ENCODE assay signal across 20 cellular contexts in the genomic region with DNA sequence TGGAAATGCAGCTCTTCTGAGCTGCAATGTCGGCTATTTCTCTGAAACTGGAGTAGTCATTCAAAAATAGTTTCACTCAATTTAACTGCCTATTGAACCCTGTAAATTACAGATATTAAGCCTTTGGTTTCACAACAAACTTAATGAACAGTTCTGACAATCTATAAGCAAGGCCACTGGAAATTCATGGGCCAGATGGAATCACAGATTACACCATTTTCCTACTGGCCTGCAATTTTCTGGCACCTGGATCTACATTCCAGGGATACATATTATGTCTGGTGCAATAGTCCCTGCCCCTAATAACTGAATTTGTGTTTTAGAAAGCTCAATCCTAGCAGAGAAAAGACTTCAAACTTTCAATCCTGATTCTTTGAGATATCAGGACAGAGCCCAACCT.
DNase-seq lines count a peak whose midpoint lies in the region; ATAC-seq and TF ChIP-seq lines count a peak whose summit lies in the region.
"Had no signal": no experiment of that assay in that cellular context is flagged by ENCODE, and none has a peak within 500 bp of the region (broad histone marks: within the 10 kb centered on the region; RNA-seq: fewer than 3 reads in every experiment).

No MANE protein-coding gene starts in this region.

- WGBS in sigmoid colon, 2 donors = 89 to 93% methylated on average over 1 of the region's 1 CpG

- no peaks in the 10 kb centered on the region for H3K9me3 Mint-ChIP-seq in activated naive CD4-positive, alpha-beta T cell treated with anti-CD3 and anti-CD28 coated beads for 36 hours
- peaks cover 0 to 10% of the 10 kb centered on the region in 2 donors for H3K9me3 Mint-ChIP-seq in activated naive CD4-positive, alpha-beta T cell treated with anti-CD3 and anti-CD28 coated beads, Interleukin-2, amount 50 U/mL, for 72 hours
- peaks cover 14% of the 10 kb centered on the region for H3K9me3 Mint-ChIP-seq in activated naive CD8-positive, alpha-beta T cell treated with anti-CD3 and anti-CD28 coated beads for 36 hours

- H3K4me3 Mint-ChIP-seq in activated naive CD4-positive, alpha-beta T cell treated with anti-CD3 and anti-CD28 coated beads for 36 hours = no peak overlapping the region
- no peak overlapping the region for H3K4me3 Mint-ChIP-seq in activated naive CD8-positive, alpha-beta T cell treated with anti-CD3 and anti-CD28 coated beads for 36 hours

- H3K27me3 ChIP-seq in sigmoid colon = no peaks in the 10 kb centered on the region

- DNase-seq in DMS 273 (lab: John Stamatoyannopoulos, UW; ENCODE audit: unreplicated experiment) (peak; percentile 17), DMS 273 treated with DMSO at 0.1 percent for 48 hours (lab: John Stamatoyannopoulos, UW) (no peak), ureter (ENCODE audit: low spot score) (no peak), sigmoid colon (no peak)
- no peak for DNase-seq in activated naive CD4-positive, alpha-beta T cell treated with anti-CD3 and anti-CD28 coated beads for 36 hours
- DNase-seq in activated naive CD4-positive, alpha-beta T cell treated with anti-CD3 and anti-CD28 coated beads, Interleukin-2, amount 50 U/mL, for 72 hours (ENCODE audit: low spot score in 2 of 2) = no peak
- DNase-seq in activated naive CD8-positive, alpha-beta T cell treated with anti-CD3 and anti-CD28 coated beads for 36 hours = no peak
- DNase-seq: C1 segment of cervical spinal cord, COR-L47, DMS53, GOT3, NCI-H1417, NCI-H1930, NCI-H2171, NCI-H510A treated with DMSO at 0.1 percent for 48 hours had no signal

- peaks cover 1% of the 10 kb centered on the region for H3K36me3 Mint-ChIP-seq in activated naive CD4-positive, alpha-beta T cell treated with anti-CD3 and anti-CD28 coated beads for 36 hours (ENCODE audit: low read depth)
- peaks cover 6 to 24% of the 10 kb centered on the region in 2 donors for H3K36me3 Mint-ChIP-seq in activated naive CD4-positive, alpha-beta T cell treated with anti-CD3 and anti-CD28 coated beads, Interleukin-2, amount 50 U/mL, for 72 hours
- H3K36me3 Mint-ChIP-seq in activated naive CD8-positive, alpha-beta T cell treated with anti-CD3 and anti-CD28 coated beads for 36 hours = peaks cover 40% of the 10 kb centered on the region

- H3K4me1 Mint-ChIP-seq in activated naive CD4-positive, alpha-beta T cell treated with anti-CD3 and anti-CD28 coated beads for 36 hours (ENCODE audit: low read depth) = peaks cover 52% of the 10 kb centered on the region
- H3K4me1 Mint-ChIP-seq in activated naive CD8-positive, alpha-beta T cell treated with anti-CD3 and anti-CD28 coated beads for 36 hours = peaks cover 58% of the 10 kb centered on the region

- intact Hi-C loops in activated naive CD4-positive, alpha-beta T cell treated with anti-CD3 and anti-CD28 coated beads for 36 hours (cut with micrococcal nuclease) = loop anchor here (1.0 kb wide), 3 partner anchors 19 to 48 kb away; no protein-coding TSS in a partner anchor
- intact Hi-C loops in sigmoid colon (cut with DNase I) = no loop called here

- no peak overlapping the region for H3K4me3 ChIP-seq in sigmoid colon
- H3K4me3 ChIP-seq: GM12878 had no signal

- CTCF ChIA-PET in activated naive CD4-positive, alpha-beta T cell treated with anti-CD3 and anti-CD28 coated beads for 36 hours (lab: Charles Lee) = interaction anchor here (1.3 kb wide), 1 partner anchor 16 kb away, joined by 4 read pairs; no protein-coding TSS in a partner anchor

- H3K27me3 Mint-ChIP-seq in activated naive CD4-positive, alpha-beta T cell treated with anti-CD3 and anti-CD28 coated beads for 36 hours (ENCODE audit: low read depth) = no peaks in the 10 kb centered on the region
- no peaks in the 10 kb centered on the region for H3K27me3 Mint-ChIP-seq in activated naive CD8-positive, alpha-beta T cell treated with anti-CD3 and anti-CD28 coated beads for 36 hours

- no peaks in the 10 kb centered on the region for H3K9me3 ChIP-seq in sigmoid colon

- no peak for ATAC-seq in activated naive CD4-positive, alpha-beta T cell treated with anti-CD3 and anti-CD28 coated beads, Interleukin-2, amount 50 U/mL, for 72 hours
- ATAC-seq in HG02588 (IDR thresholded peaks at IDR 0.05; ENCODE audit: unreplicated experiment) = no peak
- ATAC-seq: GM12878, Panc1, Right ventricle myocardium inferior had no signal

- H3K27ac Mint-ChIP-seq in activated naive CD4-positive, alpha-beta T cell treated with anti-CD3 and anti-CD28 coated beads for 36 hours = peak overlapping the region; percentile 63
- peak overlapping the region in 1 of 2 donors; percentile 91 for H3K27ac Mint-ChIP-seq in activated naive CD4-positive, alpha-beta T cell treated with anti-CD3 and anti-CD28 coated beads, Interleukin-2, amount 50 U/mL, for 72 hours
- peak overlapping the region; percentile 98 for H3K27ac Mint-ChIP-seq in activated naive CD8-positive, alpha-beta T cell treated with anti-CD3 and anti-CD28 coated beads for 36 hours

- no peak for TF ChIP-seq CTCF in sigmoid colon (IDR thresholded peaks at IDR 0.05)

- H3K27ac ChIP-seq in sigmoid colon = no peak overlapping the region
- H3K27ac ChIP-seq: 22Rv1 had no signal

- TF ChIP-seq EP300 in sigmoid colon (IDR thresholded peaks at IDR 0.05) = no peak

- TF ChIP-seq POLR2A in sigmoid colon (IDR thresholded peaks at IDR 0.05) = no peak

- H3K36me3 ChIP-seq in sigmoid colon = no peaks in the 10 kb centered on the region

- no peaks in the 10 kb centered on the region for H3K4me1 ChIP-seq in sigmoid colon
